ENCODE assay signal across 8 cellular contexts in genomic region chr3:196867507-196868296, GRCh38. TPM values are rescaled to one million over a fixed set of nuclear protein-coding genes. Genes with fewer than 3 reads are reported as not detected.
A peak's percentile ranks its signal among the peaks of the same experiment; 100 is the strongest.
DNase-seq lines count a peak whose midpoint lies in the region; ATAC-seq and TF ChIP-seq lines count a peak whose summit lies in the region.

Gene SENP5 (plus strand): TSS chr3:196867920. CDS start chr3:196885182, 17,262 bp downstream.

- no peak for TF ChIP-seq CTCF in adrenal gland (IDR thresholded peaks at IDR 0.05)
- TF ChIP-seq CTCF in heart left ventricle (IDR thresholded peaks at IDR 0.05): no peak
- TF ChIP-seq CTCF in transverse colon (IDR thresholded peaks at IDR 0.05): no peak

- H3K4me3 ChIP-seq in adrenal gland: peak within 1 kb of the TSS; percentile 75 to 100 (median 94)
- peak within 1 kb of the TSS; percentile 63 to 99 (median 97) for H3K4me3 ChIP-seq in heart left ventricle
- peak within 1 kb of the TSS; percentile 76 to 91 (median 90) for H3K4me3 ChIP-seq in transverse colon

- peak; percentile 91 for ATAC-seq in HG02885 (IDR thresholded peaks at IDR 0.05; ENCODE audit: poor library complexity, unreplicated experiment)
- ATAC-seq in heart left ventricle: peak; percentile 95 to 99 (median 99)

- peak within 1 kb of the TSS; percentile 80 to 99 (median 97) for H3K27ac ChIP-seq in adrenal gland
- peak within 1 kb of the TSS; percentile 18 to 97 (median 94) for H3K27ac ChIP-seq in heart left ventricle
- H3K27ac ChIP-seq in transverse colon: peak within 1 kb of the TSS; percentile 95 to 98 (median 96)

- H3K36me3 ChIP-seq in adrenal gland (replicated peaks in 1 of 2): no peaks in the 10 kb centered on the region
- H3K36me3 ChIP-seq in heart left ventricle: peaks cover 0 to 10% (median 0%) of the 10 kb centered on the region in 9 donors
- H3K36me3 ChIP-seq in transverse colon: no peaks in the 10 kb centered on the region

- no peak for TF ChIP-seq EP300 in transverse colon (IDR thresholded peaks at IDR 0.05; ENCODE audit: low read depth)

- intact Hi-C loops in adrenal gland (cut with DNase I): no loop called here
- intact Hi-C loops in heart left ventricle (cut with DNase I): loop anchor here in 7 of 10 donors (1.0 to 10.0 kb wide), 6 partner anchors 70 to 303 kb away; partner anchors contain the start of genes NCBP2 (in 6 of the 7), FBXO45 (in 1 of the 7) and WDR53 (in 1 of the 7)
- intact Hi-C loops in transverse colon (cut with DNase I; ENCODE audit: low total_unique reads): no loop called here

- in situ Hi-C loops in transverse colon (cut with MboI; ENCODE audit: low pct_ligation_motif_present in 1 of 4, low pct_unique_long_range_greater_than_20kb in 1 of 4, low sequenced_read_pairs in 3 of 4): no loop called here

- WGBS in adrenal gland, 4 donors: 1 to 2% (median 2%) methylated on average over 16 to 93 of the region's 93 CpGs
- 1% methylated on average over 34 to 93 of the region's 93 CpGs for WGBS in heart left ventricle, 4 donors
- 0 to 1% methylated on average over 1 to 49 of the region's 93 CpGs for WGBS in transverse colon (ENCODE audit: low coverage in 1 of 2), 2 donors

- no peaks in the 10 kb centered on the region for H3K9me3 ChIP-seq in adrenal gland (replicated peaks in 1 of 3)
- peaks cover 0 to 4% (median 0%) of the 10 kb centered on the region in 12 donors for H3K9me3 ChIP-seq in heart left ventricle
- H3K9me3 ChIP-seq in transverse colon: peaks cover 0 to 6% of the 10 kb centered on the region in 2 donors

- peak; percentile 70 for DNase-seq in NCI-H146 treated with DMSO at 0.1 percent for 48 hours (lab: John Stamatoyannopoulos, UW; ENCODE audit: unreplicated experiment)
- peak; percentile 79 to 91 (median 83) for DNase-seq in T-helper 1 cell
- peak; percentile 89 to 94 (median 91) for DNase-seq in adrenal gland
- peak; percentile 91 to 96 (median 94) for DNase-seq in heart left ventricle
- DNase-seq in pons (ENCODE audit: low spot score): peak; percentile 82
- peak; percentile 94 for DNase-seq in transverse colon

- TF ChIP-seq POLR2A in GM15510 (IDR thresholded peaks at IDR 0.05; ENCODE audit: borderline replicate concordance, extremely low read depth, insufficient read length) (peak; percentile 99), adrenal gland (IDR thresholded peaks at IDR 0.05) (peak; percentile 97), heart left ventricle (IDR thresholded peaks at IDR 0.05) (peak in 1 of 2 donors; percentile 94), transverse colon (IDR thresholded peaks at IDR 0.05) (peak; percentile 96)

- peaks cover 9 to 22% of the 10 kb centered on the region in 2 donors for H3K4me1 ChIP-seq in adrenal gland (replicated peaks in 1 of 2)
- peaks cover 0 to 34% (median 21%) of the 10 kb centered on the region in 12 donors for H3K4me1 ChIP-seq in heart left ventricle
- H3K4me1 ChIP-seq in transverse colon: peaks cover 9 to 35% (median 21%) of the 10 kb centered on the region in 4 donors

- no peaks in the 10 kb centered on the region for H3K27me3 ChIP-seq in adrenal gland
- no peaks in the 10 kb centered on the region for H3K27me3 ChIP-seq in heart left ventricle
- H3K27me3 ChIP-seq in transverse colon: no peaks in the 10 kb centered on the region

RNA-seq across cellular contexts. Expression of gene SENP5, which starts in this region (rescaled TPM):
- total RNA-seq in adrenal gland (10 to 100 TPM; 15.8 to 34.7 (median 22.6) TPM), heart left ventricle (10 to 100 TPM; 16.8 to 28.5 (median 22.9) TPM), transverse colon (10 to 100 TPM; 33.3 to 52.1 (median 48.0) TPM)
- polyA plus RNA-seq in adrenal gland (10 to 100 TPM in 1 of 3 donors, 1 to 10 TPM in 2; 9.1 to 12.3 (median 10.0) TPM), heart left ventricle (10 to 100 TPM in 1 of 2 donors, 1 to 10 TPM in 1; 7.0 to 12.9 TPM)

Comparison
In these comparisons a context has a peak if more than half of its experiments do, and no peak if none do; other contexts are left out.
1. Peak in every context shown above with its lines: DNase-seq, ATAC-seq, H3K4me3 ChIP-seq and H3K27ac ChIP-seq.
2. intact Hi-C loops: an anchor here in heart left ventricle (1.0 to 10.0 kb wide); none called in adrenal gland and transverse colon.